In the genomic region with DNA sequence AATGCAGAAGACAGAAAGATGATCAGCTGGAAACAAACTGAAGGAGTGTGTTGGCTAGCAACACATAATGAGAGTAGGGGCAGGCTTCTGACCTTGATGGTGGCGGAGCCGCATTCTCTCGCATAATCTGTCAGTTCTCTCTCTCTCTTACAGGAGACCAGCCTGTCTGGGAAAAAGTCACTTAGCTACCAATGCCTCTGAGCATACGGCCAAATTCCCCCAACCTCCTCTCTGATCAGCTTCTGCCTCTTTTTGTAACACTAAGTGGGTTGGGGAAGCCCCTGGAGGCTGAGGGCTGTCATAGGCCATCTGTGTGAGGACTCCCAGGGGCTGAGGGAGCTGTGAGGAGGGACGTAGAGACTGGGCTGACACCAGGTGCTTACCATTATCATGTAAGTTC, we compare ENCODE assay signal across 8 cellular contexts.
DNase-seq lines count a peak whose midpoint lies in the region; ATAC-seq, FAIRE-seq and TF ChIP-seq lines count a peak whose summit lies in the region.

No MANE protein-coding gene starts in this region.

- 100% methylated on average over 2 of the region's 5 CpGs for WGBS in right lobe of liver (ENCODE audit: insufficient coverage, low coverage, low lambda C conversion rate, missing lambda C conversion rate)
- WGBS in trophoblast cell (ENCODE audit: extremely low coverage, insufficient coverage, insufficient read length): no CpG with 5 or more reads among the region's 5 CpGs

- TF ChIP-seq POLR2A in right lobe of liver (IDR thresholded peaks at IDR 0.05): no peak

- H3K27ac ChIP-seq in right lobe of liver: peak overlapping the region; percentile 13 to 65 (median 65)
- H3K27ac ChIP-seq in trophoblast cell (ENCODE audit: low read depth, low read length): no peak overlapping the region

- H4K8ac ChIP-seq in trophoblast cell (ENCODE audit: low read depth, low read length): no peak overlapping the region

- no peak overlapping the region for H2AK5ac ChIP-seq in trophoblast cell (ENCODE audit: low read length)

- intact Hi-C loops in right lobe of liver (cut with DNase I): no loop called here

- H2AFZ ChIP-seq in trophoblast cell (ENCODE audit: insufficient read depth, low read length, poor library complexity): no peak overlapping the region

- no peak for DNase-seq in activated CD4-positive, CD25-positive, alpha-beta regulatory T cell (lab: John Stamatoyannopoulos, UW)
- DNase-seq in right lobe of liver: no peak
- no peak for DNase-seq in D721Med (ENCODE audit: insufficient read length, low spot score)
- DNase-seq in trophoblast cell: no peak
- DNase-seq in COLO668 (lab: John Stamatoyannopoulos, UW; ENCODE audit: unreplicated experiment): no peak

- TF ChIP-seq CTCF in right lobe of liver (IDR thresholded peaks at IDR 0.05) (no peak), D721Med (IDR thresholded peaks at IDR 0.05; ENCODE audit: insufficient read depth, missing control alignments) (no peak)

- no peak overlapping the region for H2BK12ac ChIP-seq in trophoblast cell (ENCODE audit: low read length)

- no peak overlapping the region for H3K4me2 ChIP-seq in trophoblast cell (ENCODE audit: low read length)

- no peak overlapping the region for H3K9ac ChIP-seq in trophoblast cell (ENCODE audit: low read length)

- H3K4me3 ChIP-seq in right lobe of liver (no peak overlapping the region), trophoblast cell (ENCODE audit: low read depth, low read length) (no peak overlapping the region)

- H3K27me3 ChIP-seq in right lobe of liver (no peaks in the 10 kb centered on the region), trophoblast cell (ENCODE audit: insufficient read depth, low read length) (no peaks in the 10 kb centered on the region)

- no peak overlapping the region for H2BK120ac ChIP-seq in trophoblast cell (ENCODE audit: insufficient read depth, low read length, poor library complexity)

- H4K12ac ChIP-seq in trophoblast cell (ENCODE audit: low read depth, low read length): no peak overlapping the region

- no peak for FAIRE-seq in D721Med (lab: Jason Lieb, UNC)

- H2BK5ac ChIP-seq in trophoblast cell (ENCODE audit: low read depth, low read length, poor library complexity): no peak overlapping the region

- H3K14ac ChIP-seq in trophoblast cell (ENCODE audit: low read length): no peak overlapping the region

- H3K4me1 ChIP-seq in right lobe of liver (peaks cover 0 to 53% (median 21%) of the 10 kb centered on the region in 4 donors), trophoblast cell (ENCODE audit: control insufficient read depth in 1 of 2, insufficient read depth in 2 of 2, low read length in 2 of 2) (peaks cover 0 to 2% of the 10 kb centered on the region in 2 experiments)

- H3K36me3 ChIP-seq in right lobe of liver: no peaks in the 10 kb centered on the region
- H3K36me3 ChIP-seq in trophoblast cell (ENCODE audit: control insufficient read depth in 1 of 2, insufficient read depth in 2 of 2, low read length in 2 of 2): no peaks in the 10 kb centered on the region

- H3K79me2 ChIP-seq in trophoblast cell (ENCODE audit: control insufficient read depth, insufficient read depth, low read length, poor library complexity): no peaks in the 10 kb centered on the region

- no peak overlapping the region for H3K23ac ChIP-seq in trophoblast cell (ENCODE audit: low read length)

- peak; percentile 67 to 68 for ATAC-seq in activated CD4-positive, CD25-positive, alpha-beta regulatory T cell treated with anti-CD3 and anti-CD28 coated beads, Interleukin-2, amount 50 U/mL, for 24 hours
- ATAC-seq in HG02678 (IDR thresholded peaks at IDR 0.05; ENCODE audit: unreplicated experiment): peak; percentile 88
- peak; percentile 65 for ATAC-seq in SK-N-SH treated with all-trans-retinoic acid at 6 μM for 48 hours
- peak in 1 of 4 donors; percentile 5 for ATAC-seq in right lobe of liver

- H3K9me3 ChIP-seq in right lobe of liver (no peaks in the 10 kb centered on the region), trophoblast cell (ENCODE audit: insufficient read depth, low read depth, low read length) (no peaks in the 10 kb centered on the region)

- H3K4ac ChIP-seq in trophoblast cell (ENCODE audit: low read depth, low read length): no peak overlapping the region

- H4K91ac ChIP-seq in trophoblast cell (ENCODE audit: low read depth, low read length): no peak overlapping the region

- H3K18ac ChIP-seq in trophoblast cell (ENCODE audit: low read length): no peak overlapping the region

- no peaks in the 10 kb centered on the region for H3K79me1 ChIP-seq in trophoblast cell (ENCODE audit: low read length)

TF ChIP-seq in SK-N-SH treated with all-trans-retinoic acid at 6 μM for 48 hours, 23 proteins besides CTCF, POLR2A, EP300 and RAD21:
- TF ChIP-seq ARNTL (CRISPR knock-in tag; IDR thresholded peaks at IDR 0.05; ENCODE audit: borderline replicate concordance, low read depth) (no peak), ZNF70 (CRISPR knock-in tag; IDR thresholded peaks at IDR 0.05) (0 out of 2 replicates have a peak, but pooled peaks have one; percentile 36), OSR1 (CRISPR knock-in tag; IDR thresholded peaks at IDR 0.05) (no peak)
- TF ChIP-seq, protein P1, sequence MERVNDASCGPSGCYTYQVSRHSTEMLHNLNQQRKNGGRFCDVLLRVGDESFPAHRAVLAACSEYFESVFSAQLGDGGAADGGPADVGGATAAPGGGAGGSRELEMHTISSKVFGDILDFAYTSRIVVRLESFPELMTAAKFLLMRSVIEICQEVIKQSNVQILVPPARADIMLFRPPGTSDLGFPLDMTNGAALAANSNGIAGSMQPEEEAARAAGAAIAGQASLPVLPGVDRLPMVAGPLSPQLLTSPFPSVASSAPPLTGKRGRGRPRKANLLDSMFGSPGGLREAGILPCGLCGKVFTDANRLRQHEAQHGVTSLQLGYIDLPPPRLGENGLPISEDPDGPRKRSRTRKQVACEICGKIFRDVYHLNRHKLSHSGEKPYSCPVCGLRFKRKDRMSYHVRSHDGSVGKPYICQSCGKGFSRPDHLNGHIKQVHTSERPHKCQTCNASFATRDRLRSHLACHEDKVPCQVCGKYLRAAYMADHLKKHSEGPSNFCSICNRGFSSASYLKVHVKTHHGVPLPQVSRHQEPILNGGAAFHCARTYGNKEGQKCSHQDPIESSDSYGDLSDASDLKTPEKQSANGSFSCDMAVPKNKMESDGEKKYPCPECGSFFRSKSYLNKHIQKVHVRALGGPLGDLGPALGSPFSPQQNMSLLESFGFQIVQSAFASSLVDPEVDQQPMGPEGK (CRISPR knock-in tag; IDR thresholded peaks at IDR 0.05; ENCODE audit: borderline replicate concordance): no peak
- TF ChIP-seq, protein P2, sequence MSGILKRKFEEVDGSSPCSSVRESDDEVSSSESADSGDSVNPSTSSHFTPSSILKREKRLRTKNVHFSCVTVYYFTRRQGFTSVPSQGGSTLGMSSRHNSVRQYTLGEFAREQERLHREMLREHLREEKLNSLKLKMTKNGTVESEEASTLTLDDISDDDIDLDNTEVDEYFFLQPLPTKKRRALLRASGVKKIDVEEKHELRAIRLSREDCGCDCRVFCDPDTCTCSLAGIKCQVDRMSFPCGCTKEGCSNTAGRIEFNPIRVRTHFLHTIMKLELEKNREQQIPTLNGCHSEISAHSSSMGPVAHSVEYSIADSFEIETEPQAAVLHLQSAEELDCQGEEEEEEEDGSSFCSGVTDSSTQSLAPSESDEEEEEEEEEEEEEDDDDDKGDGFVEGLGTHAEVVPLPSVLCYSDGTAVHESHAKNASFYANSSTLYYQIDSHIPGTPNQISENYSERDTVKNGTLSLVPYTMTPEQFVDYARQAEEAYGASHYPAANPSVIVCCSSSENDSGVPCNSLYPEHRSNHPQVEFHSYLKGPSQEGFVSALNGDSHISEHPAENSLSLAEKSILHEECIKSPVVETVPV (CRISPR knock-in tag; IDR thresholded peaks at IDR 0.05): no peak
- TF ChIP-seq, protein P3, sequence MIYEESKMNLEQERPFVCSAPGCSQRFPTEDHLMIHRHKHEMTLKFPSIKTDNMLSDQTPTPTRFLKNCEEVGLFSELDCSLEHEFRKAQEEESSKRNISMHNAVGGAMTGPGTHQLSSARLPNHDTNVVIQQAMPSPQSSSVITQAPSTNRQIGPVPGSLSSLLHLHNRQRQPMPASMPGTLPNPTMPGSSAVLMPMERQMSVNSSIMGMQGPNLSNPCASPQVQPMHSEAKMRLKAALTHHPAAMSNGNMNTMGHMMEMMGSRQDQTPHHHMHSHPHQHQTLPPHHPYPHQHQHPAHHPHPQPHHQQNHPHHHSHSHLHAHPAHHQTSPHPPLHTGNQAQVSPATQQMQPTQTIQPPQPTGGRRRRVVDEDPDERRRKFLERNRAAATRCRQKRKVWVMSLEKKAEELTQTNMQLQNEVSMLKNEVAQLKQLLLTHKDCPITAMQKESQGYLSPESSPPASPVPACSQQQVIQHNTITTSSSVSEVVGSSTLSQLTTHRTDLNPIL (CRISPR knock-in tag; IDR thresholded peaks at IDR 0.05; ENCODE audit: low read depth): no peak
